Comparison of ENCODE assay signal across 15 cellular contexts in genomic region chr4:125739760-125740159, GRCh38.
DNase-seq lines count a peak whose midpoint lies in the region; ATAC-seq and TF ChIP-seq lines count a peak whose summit lies in the region.
"Had no signal": no experiment of that assay in that cellular context is flagged by ENCODE, and none has a peak within 500 bp of the region (broad histone marks: within the 10 kb centered on the region; RNA-seq: fewer than 3 reads in every experiment).

No MANE protein-coding gene starts in this region.

- no peak for DNase-seq in GM23248
- DNase-seq in adipocyte (ENCODE audit: low read depth), result peak; percentile 23
- peak; percentile 66 for DNase-seq in left cardiac atrium
- no peak for DNase-seq in osteoblast (ENCODE audit: insufficient read length, low spot score, missing footprints)
- no peak for DNase-seq in iPS-NIHi11 (ENCODE audit: low spot score)
- no peak for DNase-seq in NCI-H524 (lab: John Stamatoyannopoulos, UW)
- DNase-seq in NOMO-1 (lab: John Stamatoyannopoulos, UW; ENCODE audit: unreplicated experiment in 2 of 2), result no peak
- DNase-seq: activated CD8-positive, alpha-beta memory T cell treated with anti-CD3 and anti-CD28 coated beads, Interleukin-2, amount 50 U/mL, for 48 hours; DMS53; NCI-H187; NCI-H748 treated with DMSO at 0.1 percent for 48 hours; SHP77 treated with DMSO at 0.1 percent for 48 hours; stimulated activated CD4-positive, alpha-beta T cell treated with anti-CD3 and anti-CD28 coated beads, Interleukin-4, amount 100 ng/mL, for 4 hours; stimulated activated naive CD8-positive, alpha-beta T cell treated with anti-CD3 and anti-CD28 coated beads, Interleukin-15, Interleukin-2, amounts not matched to agents 100 U/mL and 50 U/mL, for 24 hours had no signal

- intact Hi-C loops in left cardiac atrium (cut with DNase I), result loop anchor here (2.0 to 5.0 kb wide), 2 partner anchors 422 to 425 kb away; partner anchors contain the start of gene FAT4 (in 1 of the 2)

- ATAC-seq in left cardiac atrium (peak; percentile 68 to 69), GM19035 (IDR thresholded peaks at IDR 0.05; ENCODE audit: unreplicated experiment) (no peak)
- ATAC-seq: stimulated activated naive CD8-positive, alpha-beta T cell treated with anti-CD3 and anti-CD28 coated beads, Interleukin-15, Interleukin-2, amounts not matched to agents 100 U/mL and 50 U/mL, for 24 hours had no signal

- H3K4me1 ChIP-seq in GM23248 (ENCODE audit: insufficient read depth) (peaks cover 31% of the 10 kb centered on the region), adipocyte (ENCODE audit: control insufficient read depth, insufficient read depth, low read length) (peaks cover 24% of the 10 kb centered on the region), osteoblast (ENCODE audit: insufficient read depth, low read length) (peaks cover 22% of the 10 kb centered on the region)

- no peaks in the 10 kb centered on the region for H3K27me3 ChIP-seq in GM23248 (replicated peaks; ENCODE audit: insufficient read depth)
- H3K27me3 ChIP-seq in adipocyte (replicated peaks; ENCODE audit: control insufficient read depth, insufficient read depth, low read length), result no peaks in the 10 kb centered on the region
- H3K27me3 ChIP-seq in osteoblast (ENCODE audit: insufficient read depth, low read length), result no peaks in the 10 kb centered on the region

- H3K9me2 ChIP-seq in GM23248 (ENCODE audit: insufficient read depth), result no peaks in the 10 kb centered on the region

- no peak for TF ChIP-seq CTCF in osteoblast (IDR thresholded peaks at IDR 0.05; ENCODE audit: extremely low read depth, low read depth, low read length)

- H3K9me3 ChIP-seq in GM23248 (ENCODE audit: low read depth), result no peaks in the 10 kb centered on the region
- H3K9me3 ChIP-seq in adipocyte (ENCODE audit: control insufficient read depth, low read length), result no peaks in the 10 kb centered on the region
- no peaks in the 10 kb centered on the region for H3K9me3 ChIP-seq in osteoblast (ENCODE audit: low read depth, low read length)

- H3F3A ChIP-seq in GM23248 (ENCODE audit: insufficient read depth), result peaks cover 17% of the 10 kb centered on the region

- in situ Hi-C loops in GM23248 (cut with MboI), result loop anchor here (10.0 kb wide), 1 partner anchor 425 kb away; the partner anchor contains the start of gene FAT4

- H4K20me1 ChIP-seq in GM23248 (ENCODE audit: insufficient read depth) (no peaks in the 10 kb centered on the region), osteoblast (ENCODE audit: insufficient read depth, low read length) (no peaks in the 10 kb centered on the region)

- peak overlapping the region; percentile 71 for H2AFZ ChIP-seq in GM23248
- H2AFZ ChIP-seq in osteoblast (ENCODE audit: low read length), result peak overlapping the region; percentile 80

- no peak overlapping the region for H3K9ac ChIP-seq in GM23248
- H3K9ac ChIP-seq in adipocyte (ENCODE audit: low read length), result peak overlapping the region; percentile 42

- H3K4me3 ChIP-seq in GM23248 (no peak overlapping the region), adipocyte (ENCODE audit: low read length) (no peak overlapping the region), osteoblast (ENCODE audit: insufficient read depth, low read length) (no peak overlapping the region)

- no peak overlapping the region for H3K4me2 ChIP-seq in GM23248 (ENCODE audit: unreplicated experiment)
- no peak overlapping the region for H3K4me2 ChIP-seq in osteoblast (ENCODE audit: insufficient read depth, low read length)

- WGBS in GM23248 (ENCODE audit: low coverage in 1 of 2, low lambda C conversion rate in 2 of 2, missing lambda C conversion rate in 2 of 2), 2 experiments, result 59 to 63% methylated on average over 2 of the region's 2 CpGs

- H3K27ac ChIP-seq in GM23248 (no peak overlapping the region), osteoblast (ENCODE audit: low read depth, low read length) (no peak overlapping the region)

- no peaks in the 10 kb centered on the region for H3K36me3 ChIP-seq in GM23248 (ENCODE audit: low read depth)
- H3K36me3 ChIP-seq in adipocyte (ENCODE audit: control insufficient read depth, insufficient read depth, low read length, severe bottlenecking), result no peaks in the 10 kb centered on the region
- no peaks in the 10 kb centered on the region for H3K36me3 ChIP-seq in osteoblast (ENCODE audit: insufficient read depth, low read length)

- no peaks in the 10 kb centered on the region for H3K79me2 ChIP-seq in GM23248 (ENCODE audit: insufficient read depth)
- no peaks in the 10 kb centered on the region for H3K79me2 ChIP-seq in osteoblast (ENCODE audit: insufficient read depth, low read length)

Comparison
In these comparisons a context has a peak if more than half of its experiments do, and no peak if none do; other contexts are left out.
1. DNase-seq: peak in adipocyte (single experiment) and left cardiac atrium (single experiment); none in GM23248 (single experiment), osteoblast (single experiment), iPS-NIHi11 (single experiment), NCI-H524 (0 of 2) and NOMO-1 (0 of 2).